ENCODE assay signal across 16 cellular contexts in genomic region chr9:105912868-105913516, GRCh38.
DNase-seq lines count a peak whose midpoint lies in the region; ATAC-seq, FAIRE-seq and TF ChIP-seq lines count a peak whose summit lies in the region.
"Had no signal": no experiment of that assay in that cellular context is flagged by ENCODE, and none has a peak within 500 bp of the region (broad histone marks: within the 10 kb centered on the region; RNA-seq: fewer than 3 reads in every experiment).

No MANE protein-coding gene starts in this region.

- H3K27me3 Mint-ChIP-seq in natural killer cell (ENCODE audit: low read depth in 2 of 2) = peaks cover 11 to 13% of the 10 kb centered on the region in 2 donors

- no peak overlapping the region for H3K4me2 ChIP-seq in mesendoderm (ENCODE audit: low read length)

- no peak overlapping the region for H3K56ac ChIP-seq in mesendoderm (ENCODE audit: low read length)

- no peaks in the 10 kb centered on the region for H3K36me3 Mint-ChIP-seq in natural killer cell
- H3K36me3 Mint-ChIP-seq: activated naive CD4-positive, alpha-beta T cell treated with anti-CD3 and anti-CD28 coated beads, Interleukin-2, amount 50 U/mL, for 72 hours had no signal

- H4K8ac ChIP-seq in mesendoderm (ENCODE audit: low read depth, low read length) = no peak overlapping the region

- H3K9ac ChIP-seq in mesendoderm (ENCODE audit: low read length) (no peak overlapping the region), kidney (ENCODE audit: low read length in 2 of 2) (no peak overlapping the region)

- H3K27me3 ChIP-seq in RWPE2 (ENCODE audit: insufficient read depth, poor library complexity, severe bottlenecking) (no peaks in the 10 kb centered on the region), mesendoderm (ENCODE audit: insufficient read depth, low read length, poor library complexity) (no peaks in the 10 kb centered on the region)
- H3K27me3 ChIP-seq: ovary had no signal

- H3K4me1 ChIP-seq in RWPE2 (ENCODE audit: insufficient read depth, poor library complexity, severe bottlenecking) = peaks cover 30% of the 10 kb centered on the region
- H3K4me1 ChIP-seq in mesendoderm (ENCODE audit: control insufficient read depth, low read depth, low read length) = peaks cover 15% of the 10 kb centered on the region
- peaks cover 6 to 24% of the 10 kb centered on the region in 2 donors for H3K4me1 ChIP-seq in kidney (ENCODE audit: control insufficient read depth in 1 of 2, insufficient read depth in 1 of 2, low read depth in 1 of 2, low read length in 2 of 2)

- no peak overlapping the region for H3K18ac ChIP-seq in mesendoderm (ENCODE audit: low read length)

- no peak overlapping the region for H3K23ac ChIP-seq in mesendoderm (ENCODE audit: low read length)

- H3K4ac ChIP-seq in mesendoderm (ENCODE audit: low read depth, low read length) = no peak overlapping the region

- H4K5ac ChIP-seq in mesendoderm (ENCODE audit: low read length) = no peak overlapping the region

- no CpG with 5 or more reads among the region's 8 CpGs for WGBS in mesendoderm (ENCODE audit: extremely low coverage, insufficient coverage, low lambda C conversion rate)

- ATAC-seq in RWPE2 (ENCODE audit: low read depth) (peak; percentile 99), natural killer cell (no peak), HG02840 (IDR thresholded peaks at IDR 0.05; ENCODE audit: low FRiP score, unreplicated experiment) (no peak), GM21619 (IDR thresholded peaks at IDR 0.05; ENCODE audit: unreplicated experiment) (no peak)
- ATAC-seq: activated naive CD4-positive, alpha-beta T cell treated with anti-CD3 and anti-CD28 coated beads, Interleukin-2, amount 50 U/mL, for 72 hours had no signal

- H3K36me3 ChIP-seq in RWPE2 (ENCODE audit: low read depth) = no peaks in the 10 kb centered on the region
- H3K36me3 ChIP-seq in mesendoderm (ENCODE audit: control insufficient read depth, insufficient read depth, low read length) = no peaks in the 10 kb centered on the region
- H3K36me3 ChIP-seq in kidney (ENCODE audit: control insufficient read depth in 1 of 2, insufficient read depth in 2 of 2, low read length in 2 of 2) = no peaks in the 10 kb centered on the region
- H3K36me3 ChIP-seq: ovary had no signal

- H3K79me1 ChIP-seq in mesendoderm (ENCODE audit: low read length) = no peaks in the 10 kb centered on the region

- DNase-seq in DMS153 treated with DMSO at 0.1 percent for 48 hours (lab: John Stamatoyannopoulos, UW; ENCODE audit: unreplicated experiment) (peak; percentile 5), HuH-7.5 (ENCODE audit: low spot score) (peak; percentile 10), RWPE2 (ENCODE audit: low spot score) (peak; percentile 72), mesendoderm (peak; percentile 30), natural killer cell (no peak), kidney (no peak)
- DNase-seq: caudate nucleus, DND-41, NCI-H226, ovary, T-helper 2 cell had no signal

- H2BK15ac ChIP-seq in mesendoderm (replicated peaks; ENCODE audit: low read depth) = no peak overlapping the region

- no peak overlapping the region for H2AK5ac ChIP-seq in mesendoderm (ENCODE audit: low read length)

- H3K4me3 Mint-ChIP-seq in natural killer cell = no peak overlapping the region

- intact Hi-C loops in natural killer cell (cut with micrococcal nuclease) = no loop called here
- intact Hi-C loops in kidney (cut with DNase I) = no loop called here

- H3K27ac Mint-ChIP-seq in natural killer cell = no peak overlapping the region
- H3K27ac Mint-ChIP-seq: activated naive CD4-positive, alpha-beta T cell treated with anti-CD3 and anti-CD28 coated beads, Interleukin-2, amount 50 U/mL, for 72 hours had no signal

- no peak for FAIRE-seq in kidney (lab: Jason Lieb, UNC)
- FAIRE-seq: endometrium, GM12892 had no signal

- no peaks in the 10 kb centered on the region for H3K4me1 Mint-ChIP-seq in natural killer cell

- TF ChIP-seq CTCF in RWPE2 (IDR thresholded peaks at IDR 0.05; ENCODE audit: poor library complexity, severe bottlenecking) = no peak
- TF ChIP-seq CTCF in natural killer cell (IDR thresholded peaks at IDR 0.05) = no peak
- no peak for TF ChIP-seq CTCF in kidney (IDR thresholded peaks at IDR 0.05; ENCODE audit: borderline replicate concordance, extremely low read depth, insufficient read depth)

- no peak overlapping the region for H2BK120ac ChIP-seq in mesendoderm (ENCODE audit: low read depth, low read length)

- no peaks in the 10 kb centered on the region for H3K9me3 Mint-ChIP-seq in natural killer cell
- H3K9me3 Mint-ChIP-seq: activated naive CD4-positive, alpha-beta T cell treated with anti-CD3 and anti-CD28 coated beads, Interleukin-2, amount 50 U/mL, for 72 hours had no signal

- H3K79me2 ChIP-seq in mesendoderm (ENCODE audit: control insufficient read depth, insufficient read depth, low read length) = no peaks in the 10 kb centered on the region

- H3K9me3 ChIP-seq in RWPE2 (ENCODE audit: severe bottlenecking) (no peaks in the 10 kb centered on the region), kidney (ENCODE audit: control insufficient read depth in 1 of 2, low read length in 2 of 2) (no peaks in the 10 kb centered on the region)
- H3K9me3 ChIP-seq: ovary had no signal

- H3K27ac ChIP-seq in RWPE2 (ENCODE audit: poor library complexity, severe bottlenecking) (peak overlapping the region; percentile 53), mesendoderm (ENCODE audit: low read depth, low read length) (no peak overlapping the region), kidney (ENCODE audit: low read depth in 2 of 2, low read length in 2 of 2) (no peak overlapping the region)
- H3K27ac ChIP-seq: ovary had no signal

- H2BK5ac ChIP-seq in mesendoderm (ENCODE audit: low read length) = no peak overlapping the region

- H3K4me3 ChIP-seq in RWPE2 (ENCODE audit: severe bottlenecking) (no peak overlapping the region), mesendoderm (ENCODE audit: low read length) (no peak overlapping the region), kidney (ENCODE audit: low read length in 2 of 2) (no peak overlapping the region)
- H3K4me3 ChIP-seq: ovary had no signal

Comparison
In these comparisons a context has a peak if more than half of its experiments do, and no peak if none do; other contexts are left out.
1. DNase-seq: peak in DMS153 treated with DMSO at 0.1 percent for 48 hours (single experiment), HuH-7.5 (single experiment), RWPE2 (single experiment) and mesendoderm (single experiment); none in natural killer cell (single experiment) and kidney (single experiment).